19 cellular contexts compared by ENCODE assay signal in the genomic region with DNA sequence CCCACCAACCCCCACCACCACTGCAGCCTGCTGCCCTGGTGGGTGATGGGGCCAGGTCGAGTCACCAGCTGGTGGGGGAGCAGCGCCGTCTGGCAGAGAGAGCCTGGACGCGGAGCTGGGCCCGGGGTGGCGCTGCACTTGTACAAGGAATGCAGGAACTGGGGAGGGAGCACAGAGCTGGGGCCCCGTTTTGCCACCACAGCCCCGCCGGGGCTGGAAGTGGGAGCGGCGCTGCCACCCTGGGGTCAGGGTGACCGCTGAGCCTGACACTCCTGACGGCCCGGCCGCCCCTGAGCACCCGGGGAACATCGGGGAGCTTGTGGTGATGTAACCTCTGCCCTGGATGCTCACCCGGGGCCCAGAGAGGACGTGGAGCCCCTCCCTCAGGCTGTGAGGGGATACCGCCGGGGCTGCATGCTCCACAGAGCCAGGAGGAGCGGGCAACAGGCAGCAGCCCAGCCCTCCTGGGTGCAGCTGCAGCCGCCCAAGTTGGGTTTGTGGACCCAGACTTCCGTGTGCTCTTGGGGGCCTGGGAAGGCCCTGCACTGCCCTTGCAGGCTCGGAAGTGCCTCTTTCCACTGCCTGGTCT.
"Had no signal": no experiment of that assay in that cellular context is flagged by ENCODE, and none has a peak within 500 bp of the region (broad histone marks: within the 10 kb centered on the region; RNA-seq: fewer than 3 reads in every experiment).

No MANE protein-coding gene starts in this region.

- H2AFZ ChIP-seq: parathyroid adenoma had no signal

- H3K4me1 ChIP-seq: adrenal gland, left lung, parathyroid adenoma, tibial artery, uterus had no signal

- ATAC-seq: left lung; mucosa of descending colon; naive thymus-derived CD4-positive, alpha-beta T cell; stimulated activated naive B cell treated with anti-CD40 and anti-IgM and Interleukin-4, amounts not matched to agents 10 μg/mL and 1 μg/mL and 100 μg/mL, for 72 hours had no signal

- H3K36me3 Mint-ChIP-seq: activated naive CD4-positive, alpha-beta T cell treated with anti-CD3 and anti-CD28 coated beads, Interleukin-2, amount 50 U/mL, for 24 hours; naive thymus-derived CD4-positive, alpha-beta T cell; stimulated activated naive B cell treated with anti-CD40 and anti-IgM and Interleukin-4, amounts not matched to agents 10 μg/mL and 1 μg/mL and 100 μg/mL, for 72 hours had no signal

- H3K79me2 ChIP-seq: parathyroid adenoma had no signal

- H3K27me3 Mint-ChIP-seq: activated naive CD4-positive, alpha-beta T cell treated with anti-CD3 and anti-CD28 coated beads, Interleukin-2, amount 50 U/mL, for 24 hours had no signal

- H3K4me3 ChIP-seq: adrenal gland, cardiac muscle cell, dorsolateral prefrontal cortex, left lung, mucosa of descending colon, tibial artery, uterus had no signal

- H3K4me3 Mint-ChIP-seq: activated naive CD4-positive, alpha-beta T cell treated with anti-CD3 and anti-CD28 coated beads, Interleukin-2, amount 50 U/mL, for 24 hours; naive thymus-derived CD4-positive, alpha-beta T cell; stimulated activated naive B cell treated with anti-CD40 and anti-IgM and Interleukin-4, amounts not matched to agents 10 μg/mL and 1 μg/mL and 100 μg/mL, for 72 hours had no signal

- H3K9me3 Mint-ChIP-seq: activated naive CD4-positive, alpha-beta T cell treated with anti-CD3 and anti-CD28 coated beads, Interleukin-2, amount 50 U/mL, for 24 hours; naive thymus-derived CD4-positive, alpha-beta T cell; stimulated activated naive B cell treated with anti-CD40 and anti-IgM and Interleukin-4, amounts not matched to agents 10 μg/mL and 1 μg/mL and 100 μg/mL, for 72 hours had no signal

- H3K9ac ChIP-seq: parathyroid adenoma had no signal

- H3K9me3 ChIP-seq: adrenal gland, left lung, mucosa of descending colon, neutrophil, tibial artery, uterus had no signal

- DNase-seq: activated CD4-positive, alpha-beta T cell treated with anti-CD3 and anti-CD28 coated beads, Interleukin-2, amount 50 U/mL, for 48 hours; adrenal gland; dorsolateral prefrontal cortex; erythroblast; hippocampal formation; islet precursor cell; mammary epithelial cell; mucosa of descending colon; naive thymus-derived CD4-positive, alpha-beta T cell; stimulated activated CD4-positive, alpha-beta T cell treated with anti-CD3 and anti-CD28 coated beads, Interleukin-2, amount 100 ng/mL, for 48 hours; stimulated activated naive B cell treated with anti-CD40 and anti-IgM and Interleukin-4, amounts not matched to agents 10 μg/mL and 1 μg/mL and 100 μg/mL, for 72 hours; tibial artery; uterus had no signal

- H3K27ac ChIP-seq: adrenal gland, cardiac muscle cell, dorsolateral prefrontal cortex, left lung, neutrophil, parathyroid adenoma, tibial artery, uterus, VCaP had no signal

- H3K27ac Mint-ChIP-seq: activated naive CD4-positive, alpha-beta T cell treated with anti-CD3 and anti-CD28 coated beads, Interleukin-2, amount 50 U/mL, for 24 hours; naive thymus-derived CD4-positive, alpha-beta T cell had no signal

- H3K27me3 ChIP-seq: cardiac muscle cell, neutrophil, uterus had no signal

- H3K4me1 Mint-ChIP-seq: activated naive CD4-positive, alpha-beta T cell treated with anti-CD3 and anti-CD28 coated beads, Interleukin-2, amount 50 U/mL, for 24 hours; naive thymus-derived CD4-positive, alpha-beta T cell; stimulated activated naive B cell treated with anti-CD40 and anti-IgM and Interleukin-4, amounts not matched to agents 10 μg/mL and 1 μg/mL and 100 μg/mL, for 72 hours had no signal

- H3K36me3 ChIP-seq: adrenal gland, cardiac muscle cell, left lung, neutrophil, tibial artery, uterus had no signal
